In the genomic region with DNA sequence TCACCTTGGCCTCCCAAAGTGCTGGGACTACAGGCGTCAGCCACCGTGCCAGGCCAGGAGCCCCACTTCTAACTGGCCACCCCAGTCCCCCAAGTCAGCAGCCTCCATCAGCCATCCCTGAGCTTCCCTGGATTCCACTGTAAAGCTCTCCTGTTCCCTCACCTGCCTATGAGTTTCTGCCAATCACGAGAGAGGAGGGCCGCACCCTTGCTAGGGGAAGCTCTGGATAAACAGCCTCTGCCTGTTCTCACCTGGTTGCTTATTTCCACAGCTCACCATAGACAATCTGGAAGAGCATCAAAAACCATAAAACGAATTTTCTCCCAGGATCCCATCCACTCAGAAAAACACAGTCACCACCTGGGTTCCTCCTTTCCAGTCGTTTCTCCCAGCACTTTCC, we compare ENCODE assay signal across 12 cellular contexts. TPM values are rescaled to one million over a fixed set of nuclear protein-coding genes. Genes with fewer than 3 reads are reported as not detected.
A peak's percentile ranks its signal among the peaks of the same experiment; 100 is the strongest.
DNase-seq lines count a peak whose midpoint lies in the region; ATAC-seq and TF ChIP-seq lines count a peak whose summit lies in the region.
"Had no signal": no experiment of that assay in that cellular context is flagged by ENCODE, and none has a peak within 500 bp of the region (broad histone marks: within the 10 kb centered on the region; RNA-seq: fewer than 3 reads in every experiment).

No MANE protein-coding gene starts in this region.

- no peaks in the 10 kb centered on the region for H3K27me3 ChIP-seq in BLaER1 treated with 17β-estradiol and CSF1 and Interleukin-3, amounts not matched to agents 10 nM and 100 nM
- H3K27me3 ChIP-seq: gastrocnemius medialis, spleen had no signal

- H3K27ac Mint-ChIP-seq in activated CD4-positive, alpha-beta memory T cell treated with anti-CD3 and anti-CD28 coated beads for 36 hours = no peak overlapping the region
- H3K27ac Mint-ChIP-seq in mesothelial cell of epicardium = peak overlapping the region; percentile 95

- H3K4me2 ChIP-seq in BLaER1 treated with 17β-estradiol and CSF1 and Interleukin-3, amounts not matched to agents 10 nM and 100 nM = peak overlapping the region; percentile 76 to 98 (median 92)

- H3K4me3 ChIP-seq in BLaER1 treated with 17β-estradiol and CSF1 and Interleukin-3, amounts not matched to agents 10 nM and 100 nM = peak overlapping the region in 1 of 10 experiments; percentile 10; a peak in 2 of 20 replicates
- H3K4me3 ChIP-seq: gastrocnemius medialis, spleen had no signal

- no peaks in the 10 kb centered on the region for H3K27me3 Mint-ChIP-seq in activated CD4-positive, alpha-beta memory T cell treated with anti-CD3 and anti-CD28 coated beads for 36 hours
- no peaks in the 10 kb centered on the region for H3K27me3 Mint-ChIP-seq in mesothelial cell of epicardium (ENCODE audit: low read depth)
- H3K27me3 Mint-ChIP-seq: activated naive CD8-positive, alpha-beta T cell had no signal

- H3K36me3 ChIP-seq in BLaER1 treated with 17β-estradiol and CSF1 and Interleukin-3, amounts not matched to agents 10 nM and 100 nM = peaks cover 10 to 82% (median 62%) of the 10 kb centered on the region in 11 experiments

- TF ChIP-seq CTCF in mesothelial cell of epicardium (IDR thresholded peaks at IDR 0.05; ENCODE audit: unreplicated experiment) = no peak
- no peak for TF ChIP-seq CTCF in GM10266 (IDR thresholded peaks at IDR 0.05; ENCODE audit: control insufficient read depth, insufficient read depth, low read depth, missing control alignments)

- no peaks in the 10 kb centered on the region for H3K9me3 Mint-ChIP-seq in activated CD4-positive, alpha-beta memory T cell treated with anti-CD3 and anti-CD28 coated beads for 36 hours
- no peaks in the 10 kb centered on the region for H3K9me3 Mint-ChIP-seq in mesothelial cell of epicardium

- no peaks in the 10 kb centered on the region for H3K9me3 ChIP-seq in BLaER1 treated with 17β-estradiol and CSF1 and Interleukin-3, amounts not matched to agents 10 nM and 100 nM (replicated peaks in 1 of 11)
- H3K9me3 ChIP-seq: gastrocnemius medialis, spleen had no signal

- H3K4me1 Mint-ChIP-seq in activated CD4-positive, alpha-beta memory T cell treated with anti-CD3 and anti-CD28 coated beads for 36 hours (ENCODE audit: low read depth) = peaks cover 59% of the 10 kb centered on the region
- peaks cover 72% of the 10 kb centered on the region for H3K4me1 Mint-ChIP-seq in mesothelial cell of epicardium

- ATAC-seq in HG02884 (IDR thresholded peaks at IDR 0.05; ENCODE audit: unreplicated experiment) = no peak
- no peak for ATAC-seq in GM19023 (IDR thresholded peaks at IDR 0.05; ENCODE audit: unreplicated experiment)
- ATAC-seq: gastrocnemius medialis had no signal

- CTCF ChIA-PET in activated CD4-positive, alpha-beta memory T cell treated with anti-CD3 and anti-CD28 coated beads for 36 hours (lab: Charles Lee) = interaction anchor here (0.5 to 10.2 kb wide), 2 partner anchors 28 to 357 kb away, joined by 3 to 75 read pairs; no protein-coding TSS in a partner anchor

- peak overlapping the region in 5 of 11 experiments; percentile 0 to 37 (median 21); a peak in 6 of 22 replicates for H3K27ac ChIP-seq in BLaER1 treated with 17β-estradiol and CSF1 and Interleukin-3, amounts not matched to agents 10 nM and 100 nM
- H3K27ac ChIP-seq: gastrocnemius medialis had no signal

- H3K36me3 Mint-ChIP-seq in activated CD4-positive, alpha-beta memory T cell treated with anti-CD3 and anti-CD28 coated beads for 36 hours = peaks cover 61% of the 10 kb centered on the region
- H3K36me3 Mint-ChIP-seq in mesothelial cell of epicardium = no peaks in the 10 kb centered on the region

- POLR2A ChIA-PET in activated CD4-positive, alpha-beta memory T cell treated with anti-CD3 and anti-CD28 coated beads for 36 hours (lab: Charles Lee) = no interaction called here

- DNase-seq in D341Med (ENCODE audit: low spot score) (peak; percentile 1), mesothelial cell of epicardium (ENCODE audit: low spot score in 2 of 2, unreplicated experiment in 2 of 2) (no peak), GM10266 (ENCODE audit: extremely low spot score) (no peak)
- no peak for DNase-seq in activated CD4-positive, alpha-beta memory T cell treated with anti-CD3 and anti-CD28 coated beads for 36 hours
- DNase-seq: gastrocnemius medialis; HCEC 1CT; spleen; stimulated activated CD8-positive, alpha-beta memory T cell treated with anti-CD3 and anti-CD28 coated beads, Interleukin-4, amount 100 ng/mL, for 48 hours had no signal

- H4K20me1 ChIP-seq in BLaER1 treated with 17β-estradiol and CSF1 and Interleukin-3, amounts not matched to agents 10 nM and 100 nM = peaks cover 66 to 99% (median 98%) of the 10 kb centered on the region in 11 experiments; a peak in 21 of 22 replicates

- peak overlapping the region in 7 of 11 experiments; percentile 4 to 53 (median 36); a peak in 8 of 22 replicates for H3K9ac ChIP-seq in BLaER1 treated with 17β-estradiol and CSF1 and Interleukin-3, amounts not matched to agents 10 nM and 100 nM

- intact Hi-C loops in activated CD4-positive, alpha-beta memory T cell treated with anti-CD3 and anti-CD28 coated beads for 36 hours (cut with micrococcal nuclease) = no loop called here

- H3K4me3 Mint-ChIP-seq in activated CD4-positive, alpha-beta memory T cell treated with anti-CD3 and anti-CD28 coated beads for 36 hours = peak overlapping the region; percentile 16
- H3K4me3 Mint-ChIP-seq in mesothelial cell of epicardium = no peak overlapping the region
- H3K4me3 Mint-ChIP-seq: activated naive CD8-positive, alpha-beta T cell had no signal

- peaks cover 71 to 83% (median 78%) of the 10 kb centered on the region in 10 experiments for H3K4me1 ChIP-seq in BLaER1 treated with 17β-estradiol and CSF1 and Interleukin-3, amounts not matched to agents 10 nM and 100 nM

RNA-seq across cellular contexts. Expression of a gene that starts 5.0 kb away (rescaled TPM):
- 10 to 100 TPM; 63.4 to 69.1 TPM for total RNA-seq in activated CD4-positive, alpha-beta memory T cell treated with anti-CD3 and anti-CD28 coated beads for 36 hours
- total RNA-seq in mesothelial cell of epicardium = 31.5 to 33.9 TPM (median 32.3 TPM) in 3 replicates

RNA-seq across cellular contexts. Expression of a gene that starts 30.3 kb away (rescaled TPM):
- 1 to 10 TPM in 1 of 2 experiments, under 1 TPM in 1; 0.78 to 1.2 TPM for total RNA-seq in activated CD4-positive, alpha-beta memory T cell treated with anti-CD3 and anti-CD28 coated beads for 36 hours
- total RNA-seq in mesothelial cell of epicardium = 9.0 to 10.3 TPM (median 10.2 TPM) in 3 replicates

RNA-seq across cellular contexts. Expression of a gene that starts 37.7 kb away (rescaled TPM):
- under 1 TPM; 0.02 to 0.05 TPM for total RNA-seq in activated CD4-positive, alpha-beta memory T cell treated with anti-CD3 and anti-CD28 coated beads for 36 hours
- 2.4 to 2.8 TPM (median 2.6 TPM) in 3 replicates for total RNA-seq in mesothelial cell of epicardium

RNA-seq across cellular contexts. Expression of a gene that starts 49.3 kb away (rescaled TPM):
- total RNA-seq in activated CD4-positive, alpha-beta memory T cell treated with anti-CD3 and anti-CD28 coated beads for 36 hours = 10 to 100 TPM; 33.4 to 34.2 TPM
- 1.0 to 1.6 TPM (median 1.1 TPM) in 3 replicates for total RNA-seq in mesothelial cell of epicardium
